ENCODE assay signal across 8 cellular contexts in genomic region chr12:4271433-4272013, GRCh38. TPM values are rescaled to one million over a fixed set of nuclear protein-coding genes. Genes with fewer than 3 reads are reported as not detected.
DNase-seq lines count a peak whose midpoint lies in the region; ATAC-seq, FAIRE-seq and TF ChIP-seq lines count a peak whose summit lies in the region.

No MANE protein-coding gene starts in this region.

- peak overlapping the region; percentile 39 for H3K4me2 ChIP-seq in HepG2 (ENCODE audit: low read depth, low read length)

- H3K27ac Mint-ChIP-seq in activated naive CD8-positive, alpha-beta T cell treated with anti-CD3 and anti-CD28 coated beads, Interleukin-2, amount 10 ng/mL, durations not matched to agents 7 days and 5 days: peak overlapping the region; percentile 99

- ATAC-seq in GM18873 (IDR thresholded peaks at IDR 0.05; ENCODE audit: low FRiP score, unreplicated experiment): peak; percentile 12
- peak; percentile 16 for ATAC-seq in HG03460 (IDR thresholded peaks at IDR 0.05; ENCODE audit: unreplicated experiment)
- peak; percentile 5 for ATAC-seq in activated naive CD8-positive, alpha-beta T cell treated with anti-CD3 and anti-CD28 coated beads, Interleukin-2, amount 10 ng/mL, durations not matched to agents 7 days and 5 days (ENCODE audit: low read depth)
- ATAC-seq in HepG2: no peak

- BruUV-seq in A673 (replicated peaks; lab: Mats Ljungman, UMichigan): no TSS peak
- BruUV-seq in HepG2 (replicated peaks; lab: Mats Ljungman, UMichigan): no TSS peak

- POLR2A ChIA-PET in A673 (lab: Charles Lee; ENCODE audit: low non-redundant PET): no interaction called here
- POLR2A ChIA-PET in activated naive CD8-positive, alpha-beta T cell treated with anti-CD3 and anti-CD28 coated beads, Interleukin-2, amount 10 ng/mL, durations not matched to agents 7 days and 5 days (lab: Charles Lee): interaction anchor here (0.6 to 11.7 kb wide), 24 partner anchors 12 to 400 kb away, joined by 3 to 292 read pairs (median 7); partner anchors contain the start of gene PARP11
- POLR2A ChIA-PET in HepG2 (lab: Yijun Ruan, JAX): interaction anchor here (0.8 kb wide), 1 partner anchor 279 kb away, joined by 5 read pairs; no protein-coding TSS in a partner anchor

- H2AFZ ChIP-seq in HepG2 (ENCODE audit: low read length): no peak overlapping the region

- WGBS in HepG2 (ENCODE audit: low lambda C conversion rate): 15% methylated on average over 28 of the region's 31 CpGs
- 1 to 5% (median 2%) methylated on average over 25 to 31 of the region's 31 CpGs for WGBS in stomach, 5 donors

- H3K4me3 ChIP-seq in A673 (ENCODE audit: low read depth, low read length, poor library complexity, severe bottlenecking) (peak overlapping the region; percentile 19), HepG2 (replicated peaks in 1 of 3; ENCODE audit: insufficient read depth in 1 of 3, low read depth in 2 of 3, low read length in 3 of 3) (no peak overlapping the region), stomach (peak overlapping the region; percentile 60 to 72 (median 66))

- H3K9me3 ChIP-seq in A673 (ENCODE audit: low read depth, low read length, poor library complexity, severe bottlenecking): no peaks in the 10 kb centered on the region
- no peaks in the 10 kb centered on the region for H3K9me3 ChIP-seq in HepG2 (ENCODE audit: low read length)
- no peaks in the 10 kb centered on the region for H3K9me3 ChIP-seq in stomach

- H3K36me3 ChIP-seq in A673 (ENCODE audit: insufficient read depth, low read length, poor library complexity, severe bottlenecking): no peaks in the 10 kb centered on the region
- H3K36me3 ChIP-seq in HepG2 (replicated peaks in 1 of 2; ENCODE audit: control insufficient read depth in 1 of 2, insufficient read depth in 2 of 2, low read length in 2 of 2): no peaks in the 10 kb centered on the region
- H3K36me3 ChIP-seq in stomach: no peaks in the 10 kb centered on the region

- peak overlapping the region; percentile 90 for H3K4me3 Mint-ChIP-seq in activated naive CD8-positive, alpha-beta T cell treated with anti-CD3 and anti-CD28 coated beads, Interleukin-2, amount 10 ng/mL, durations not matched to agents 7 days and 5 days

- H3K27ac ChIP-seq in A673 (ENCODE audit: low read depth, low read length, poor library complexity, severe bottlenecking) (no peak overlapping the region), HepG2 (ENCODE audit: extremely low read length, insufficient read depth, low read length) (no peak overlapping the region), stomach (peak overlapping the region; percentile 81 to 93 (median 88))

- intact Hi-C loops in A673 (cut with micrococcal nuclease; ENCODE audit: unreplicated experiment): no loop called here
- intact Hi-C loops in HepG2 (cut with micrococcal nuclease; ENCODE audit: unreplicated experiment): no loop called here
- intact Hi-C loops in stomach (cut with DNase I; ENCODE audit: low total_unique reads): loop anchor here (10.0 kb wide), 2 partner anchors 277 to 387 kb away; no protein-coding TSS in a partner anchor

- H3K36me3 Mint-ChIP-seq in activated naive CD8-positive, alpha-beta T cell treated with anti-CD3 and anti-CD28 coated beads, Interleukin-2, amount 10 ng/mL, durations not matched to agents 7 days and 5 days: peaks cover 20% of the 10 kb centered on the region

- DNase-seq in A673 (ENCODE audit: low spot score) (no peak), HepG2 (ENCODE audit: low spot score) (no peak), stomach (no peak), HK-2 (ENCODE audit: unreplicated experiment) (no peak), NCI-H2107 treated with DMSO at 0.1 percent for 48 hours (lab: John Stamatoyannopoulos, UW; ENCODE audit: unreplicated experiment) (no peak)
- no peak for DNase-seq in activated naive CD8-positive, alpha-beta T cell treated with anti-CD3 and anti-CD28 coated beads, Interleukin-2, amount 10 ng/mL, durations not matched to agents 7 days and 5 days

- CTCF ChIA-PET in A673 (lab: Charles Lee) (no interaction called here), HepG2 (lab: Yijun Ruan, JAX; ENCODE audit: low intra/inter-chr PET ratio, low total read pairs) (no interaction called here)

- peaks cover 4% of the 10 kb centered on the region for H3K27me3 Mint-ChIP-seq in activated naive CD8-positive, alpha-beta T cell treated with anti-CD3 and anti-CD28 coated beads, Interleukin-2, amount 10 ng/mL, durations not matched to agents 7 days and 5 days

- no peak for TF ChIP-seq RAD21 in HepG2 (CRISPR knock-in tag; IDR thresholded peaks at IDR 0.05)

- no peak for FAIRE-seq in HepG2 (lab: Jason Lieb, UNC)

- H3K4me1 ChIP-seq in A673 (ENCODE audit: insufficient read depth, low read length, poor library complexity, severe bottlenecking): peaks cover 26% of the 10 kb centered on the region
- H3K4me1 ChIP-seq in HepG2 (ENCODE audit: insufficient read depth, low read length): peaks cover 50% of the 10 kb centered on the region
- H3K4me1 ChIP-seq in stomach: peaks cover 30 to 79% (median 64%) of the 10 kb centered on the region in 4 donors

- no peaks in the 10 kb centered on the region; the same call in 1 of the 2 replicates for H4K20me1 ChIP-seq in HepG2 (ENCODE audit: insufficient read depth, low read length)

- H3K79me2 ChIP-seq in HepG2 (ENCODE audit: insufficient read depth, low read length): no peaks in the 10 kb centered on the region

- in situ Hi-C loops in HepG2 (cut with HindIII; ENCODE audit: extremely low pct_ligation_motif_present, low pct_unique_long_range_greater_than_20kb): loop anchor here (10.0 kb wide), 1 partner anchor 967 kb away; no protein-coding TSS in a partner anchor

- H3K27me3 ChIP-seq in A673 (replicated peaks; ENCODE audit: insufficient read depth, low read depth, low read length, poor library complexity) (peaks cover 100% of the 10 kb centered on the region), HepG2 (ENCODE audit: control insufficient read depth in 1 of 2, insufficient read depth in 2 of 2, low read length in 2 of 2) (peaks cover 29 to 79% of the 10 kb centered on the region in 2 experiments), stomach (peaks cover 0 to 95% (median 72%) of the 10 kb centered on the region in 3 donors)

- TF ChIP-seq EP300 in HepG2 (IDR thresholded peaks at IDR 0.05; ENCODE audit: low read depth in 2 of 2, low read length in 2 of 2) (no peak), HepG2 (CRISPR knock-in tag; IDR thresholded peaks at IDR 0.05; ENCODE audit: borderline replicate concordance) (no peak), stomach (IDR thresholded peaks at IDR 0.05) (no peak)

- H3K4me1 Mint-ChIP-seq in activated naive CD8-positive, alpha-beta T cell treated with anti-CD3 and anti-CD28 coated beads, Interleukin-2, amount 10 ng/mL, durations not matched to agents 7 days and 5 days: peaks cover 20% of the 10 kb centered on the region

- H3K9me3 Mint-ChIP-seq in activated naive CD8-positive, alpha-beta T cell treated with anti-CD3 and anti-CD28 coated beads, Interleukin-2, amount 10 ng/mL, durations not matched to agents 7 days and 5 days: no peaks in the 10 kb centered on the region

- TF ChIP-seq CTCF in A673 (conservative IDR thresholded peaks at IDR 0.05; ENCODE audit: low read depth, low read length) (no peak), HepG2 (CRISPR knock-in tag; IDR thresholded peaks at IDR 0.05) (no peak), stomach (IDR thresholded peaks at IDR 0.05) (no peak)

- no peak overlapping the region for H3K9ac ChIP-seq in HepG2 (ENCODE audit: insufficient read depth, low read depth, low read length)

- TF ChIP-seq POLR2A in HepG2 (IDR thresholded peaks at IDR 0.05; ENCODE audit: insufficient read depth in 1 of 2, low read depth in 2 of 2, low read length in 2 of 2) (no peak), stomach (IDR thresholded peaks at IDR 0.05) (no peak)

RNA-seq across cellular contexts. Expression of gene CCND2, which starts 2.0 kb away (rescaled TPM):
- total RNA-seq in A673 (2021): 2.0 and 2.6 TPM in 2 replicates
- total RNA-seq in activated naive CD8-positive, alpha-beta T cell treated with anti-CD3 and anti-CD28 coated beads, Interleukin-2, amount 10 ng/mL, durations not matched to agents 7 days and 5 days: 100 to 1,000 TPM; 417 to 438 TPM
- 1.1 and 1.4 TPM in 2 replicates for total RNA-seq in HepG2 (2016; rRNA removed; fragmentation: Illumina TruSeq; extraction: Trizol)
- total RNA-seq in HepG2 (2016; cell fraction: cytosol; rRNA removed; fragmentation: Illumina TruSeq; extraction: Trizol; ENCODE audit: low read depth): 0.09 and 0.20 TPM in 2 replicates
- 1.1 and 1.3 TPM in 2 replicates for total RNA-seq in HepG2 (2016; cell fraction: insoluble cytoplasmic fraction; rRNA removed; fragmentation: Illumina TruSeq; extraction: Trizol)
- total RNA-seq in HepG2 (2016; cell fraction: membrane; rRNA removed; fragmentation: Illumina TruSeq; extraction: Trizol): 0.28 and 0.34 TPM in 2 replicates
- total RNA-seq in HepG2 (2016; cell fraction: nucleus; rRNA removed; fragmentation: Illumina TruSeq; extraction: Trizol): 1.3 and 1.4 TPM in 2 replicates
- polyA plus RNA-seq in HepG2 (2011; rRNA removed): 0.61 and 0.90 TPM in 2 replicates
- polyA plus RNA-seq in HepG2 (2011; cell fraction: cytosol; rRNA removed): 0.34 and 0.68 TPM in 2 replicates
- polyA plus RNA-seq in HepG2 (2011; cell fraction: nucleus; rRNA removed): 1.3 and 1.6 TPM in 2 replicates
- 0.36 and 0.44 TPM in 2 replicates for polyA plus RNA-seq in HepG2 (2012)
- 0.06 and 0.07 TPM in 2 replicates for polyA plus RNA-seq in HepG2 (2016; cell fraction: cytosol; fragmentation: Illumina TruSeq; extraction: Trizol; ENCODE audit: low read depth)
- polyA plus RNA-seq in HepG2 (2016; cell fraction: insoluble cytoplasmic fraction; fragmentation: Illumina TruSeq; extraction: Trizol; ENCODE audit: low read depth): 0.34 and 0.55 TPM in 2 replicates
- 0.05 and 0.07 TPM in 2 replicates for polyA plus RNA-seq in HepG2 (2016; cell fraction: membrane; fragmentation: Illumina TruSeq; extraction: Trizol; ENCODE audit: low read depth)
- 0.85 and 1.2 TPM in 2 replicates for polyA plus RNA-seq in HepG2 (2016; cell fraction: nucleus; fragmentation: Illumina TruSeq; extraction: Trizol; ENCODE audit: insufficient read depth, low read depth)
- polyA minus RNA-seq in HepG2 (2011; rRNA and poly(A)+ RNA removed; ENCODE audit: low replicate concordance): 2.3 and 2.5 TPM in 2 replicates
- 1.4 and 2.3 TPM in 2 replicates for polyA minus RNA-seq in HepG2 (2011; cell fraction: cytosol; rRNA and poly(A)+ RNA removed)
- polyA minus RNA-seq in HepG2 (2011; cell fraction: nucleus; rRNA and poly(A)+ RNA removed): 1.3 and 2.0 TPM in 2 replicates
- 10 to 100 TPM; 27.4 to 89.0 (median 49.1) TPM for total RNA-seq in stomach
- 1 to 10 TPM; 5.5 to 8.3 (median 7.0) TPM for polyA plus RNA-seq in stomach

RNA-seq across cellular contexts. Expression of gene TIGAR, which starts 49.5 kb away (rescaled TPM):
- total RNA-seq in A673 (2021) (11.6 and 15.5 TPM in 2 replicates), HepG2 (2016; rRNA removed; fragmentation: Illumina TruSeq; extraction: Trizol) (21.8 and 41.3 TPM in 2 replicates), stomach (100 to 1,000 TPM in 1 of 5 donors, 1 to 10 TPM in 2, under 1 TPM in 1, not detected in 1; 0.45 to 149 (median 5.1) TPM)
- total RNA-seq in activated naive CD8-positive, alpha-beta T cell treated with anti-CD3 and anti-CD28 coated beads, Interleukin-2, amount 10 ng/mL, durations not matched to agents 7 days and 5 days: 10 to 100 TPM in 1 of 2 experiments, 1 to 10 TPM in 1; 9.7 to 11.4 TPM
- total RNA-seq in HepG2 (2016; cell fraction: cytosol; rRNA removed; fragmentation: Illumina TruSeq; extraction: Trizol; ENCODE audit: low read depth): 3.2 and 3.9 TPM in 2 replicates
- total RNA-seq in HepG2 (2016; cell fraction: insoluble cytoplasmic fraction; rRNA removed; fragmentation: Illumina TruSeq; extraction: Trizol): 19.7 and 41.8 TPM in 2 replicates
- 7.2 and 8.4 TPM in 2 replicates for total RNA-seq in HepG2 (2016; cell fraction: membrane; rRNA removed; fragmentation: Illumina TruSeq; extraction: Trizol)
- total RNA-seq in HepG2 (2016; cell fraction: nucleus; rRNA removed; fragmentation: Illumina TruSeq; extraction: Trizol): 8.8 and 9.1 TPM in 2 replicates
- polyA plus RNA-seq in HepG2 (2011; rRNA removed) (2.6 and 3.2 TPM in 2 replicates), stomach (1 to 10 TPM; 2.1 to 9.2 (median 5.5) TPM)
- polyA plus RNA-seq in HepG2 (2011; cell fraction: cytosol; rRNA removed): 1.2 and 2.6 TPM in 2 replicates
- polyA plus RNA-seq in HepG2 (2011; cell fraction: nucleus; rRNA removed): 0.39 and 0.83 TPM in 2 replicates
- polyA plus RNA-seq in HepG2 (2012): 3.9 and 5.6 TPM in 2 replicates
- 3.0 and 3.7 TPM in 2 replicates for polyA plus RNA-seq in HepG2 (2016; cell fraction: cytosol; fragmentation: Illumina TruSeq; extraction: Trizol; ENCODE audit: low read depth)
- 43.8 and 46.1 TPM in 2 replicates for polyA plus RNA-seq in HepG2 (2016; cell fraction: insoluble cytoplasmic fraction; fragmentation: Illumina TruSeq; extraction: Trizol; ENCODE audit: low read depth)
- polyA plus RNA-seq in HepG2 (2016; cell fraction: membrane; fragmentation: Illumina TruSeq; extraction: Trizol; ENCODE audit: low read depth): 5.4 and 6.3 TPM in 2 replicates
- 14.8 and 16.6 TPM in 2 replicates for polyA plus RNA-seq in HepG2 (2016; cell fraction: nucleus; fragmentation: Illumina TruSeq; extraction: Trizol; ENCODE audit: insufficient read depth, low read depth)
- polyA minus RNA-seq in HepG2 (2011; rRNA and poly(A)+ RNA removed; ENCODE audit: low replicate concordance): 0.30 and 1.3 TPM in 2 replicates
- 2.0 and 2.2 TPM in 2 replicates for polyA minus RNA-seq in HepG2 (2011; cell fraction: cytosol; rRNA and poly(A)+ RNA removed)
- polyA minus RNA-seq in HepG2 (2011; cell fraction: nucleus; rRNA and poly(A)+ RNA removed): 1.9 and 2.7 TPM in 2 replicates

Comparison
In these comparisons a context has a peak if more than half of its experiments do, and no peak if none do; other contexts are left out.
1. H3K27ac ChIP-seq: peak in stomach (5 of 5); none in A673 (single experiment) and HepG2 (single experiment).
2. H3K4me3 ChIP-seq: peak in A673 (single experiment) and stomach (4 of 4); none in HepG2 (0 of 3).